Comparison of ENCODE assay signal across 11 cellular contexts in genomic region chr2:69952336-69953115, GRCh38.
"Had no signal": no experiment of that assay in that cellular context is flagged by ENCODE, and none has a peak within 500 bp of the region (broad histone marks: within the 10 kb centered on the region; RNA-seq: fewer than 3 reads in every experiment).

No MANE protein-coding gene starts in this region.

- DNase-seq: activated CD4-positive, alpha-beta T cell treated with anti-CD3 and anti-CD28 coated beads, Interleukin-2, amount 50 U/mL, for 48 hours; esophagus squamous epithelium; foreskin keratinocyte; left cardiac atrium; naive thymus-derived CD4-positive, alpha-beta T cell; stimulated activated CD4-positive, alpha-beta T cell treated with anti-CD3 and anti-CD28 coated beads, Interleukin-2, amount 100 ng/mL, for 24 hours; stimulated activated naive CD4-positive, alpha-beta T cell treated with Interleukin-2 at 50 U/mL for 16 hours; T-helper 17 cell; testis had no signal

- ATAC-seq: foreskin keratinocyte; left cardiac atrium; naive thymus-derived CD4-positive, alpha-beta T cell; sciatic nerve; T-helper 17 cell had no signal

- H3K4me3 ChIP-seq: esophagus squamous epithelium, lung, testis had no signal

- H3K27me3 ChIP-seq: testis had no signal

- H3K36me3 ChIP-seq: esophagus squamous epithelium had no signal

- H3K9me3 ChIP-seq: esophagus squamous epithelium, testis had no signal

- H3K27ac Mint-ChIP-seq: T-helper 17 cell had no signal

- H3K4me3 Mint-ChIP-seq: naive thymus-derived CD4-positive, alpha-beta T cell; T-helper 17 cell had no signal

- H3K27ac ChIP-seq: esophagus squamous epithelium, foreskin keratinocyte, testis had no signal
